1 cellular context compared by ENCODE assay signal in the genomic region with DNA sequence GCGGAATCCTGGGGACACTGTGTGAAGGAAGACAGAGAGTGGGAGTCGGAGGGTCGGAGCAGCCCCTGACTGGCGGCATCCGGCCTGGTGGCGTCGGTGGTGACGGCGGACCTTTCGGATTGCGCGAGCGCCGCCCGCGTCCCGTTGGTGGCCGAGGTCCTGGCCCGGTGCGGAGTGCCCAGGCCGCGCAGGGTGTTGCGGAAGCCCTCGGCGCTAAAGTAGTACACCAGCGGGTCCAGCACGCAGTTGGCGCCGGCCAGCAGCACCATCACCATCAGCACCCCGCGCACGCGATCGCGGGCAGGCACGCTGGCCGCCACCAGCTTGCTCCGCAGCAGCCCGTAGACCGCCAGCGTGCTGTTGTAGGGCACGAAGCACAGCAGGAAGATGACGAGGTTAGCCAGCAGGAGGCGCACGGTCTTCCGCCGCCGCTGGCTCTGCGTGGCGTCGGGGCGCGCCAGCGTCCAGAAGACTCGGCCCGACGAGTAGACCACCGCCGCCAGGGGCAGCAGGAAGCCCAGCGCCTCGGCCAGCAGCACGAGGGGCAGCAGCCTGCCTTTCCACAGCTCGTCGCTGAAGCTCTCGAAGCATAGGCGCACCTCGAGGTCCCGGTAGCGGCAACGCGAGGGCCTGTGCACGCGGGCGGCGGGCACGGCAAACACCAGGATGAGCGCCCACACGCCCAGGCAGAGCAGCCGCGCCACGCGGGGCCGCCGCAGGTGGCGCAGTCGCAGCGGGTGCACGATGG.
A peak's percentile ranks its signal among the peaks of the same experiment; 100 is the strongest.
TF ChIP-seq lines count a peak whose summit lies in the region.

No MANE protein-coding gene starts in this region.

TF ChIP-seq in GM12878, 131 proteins besides CTCF, POLR2A, EP300 and RAD21:
- TF ChIP-seq, protein P1, sequence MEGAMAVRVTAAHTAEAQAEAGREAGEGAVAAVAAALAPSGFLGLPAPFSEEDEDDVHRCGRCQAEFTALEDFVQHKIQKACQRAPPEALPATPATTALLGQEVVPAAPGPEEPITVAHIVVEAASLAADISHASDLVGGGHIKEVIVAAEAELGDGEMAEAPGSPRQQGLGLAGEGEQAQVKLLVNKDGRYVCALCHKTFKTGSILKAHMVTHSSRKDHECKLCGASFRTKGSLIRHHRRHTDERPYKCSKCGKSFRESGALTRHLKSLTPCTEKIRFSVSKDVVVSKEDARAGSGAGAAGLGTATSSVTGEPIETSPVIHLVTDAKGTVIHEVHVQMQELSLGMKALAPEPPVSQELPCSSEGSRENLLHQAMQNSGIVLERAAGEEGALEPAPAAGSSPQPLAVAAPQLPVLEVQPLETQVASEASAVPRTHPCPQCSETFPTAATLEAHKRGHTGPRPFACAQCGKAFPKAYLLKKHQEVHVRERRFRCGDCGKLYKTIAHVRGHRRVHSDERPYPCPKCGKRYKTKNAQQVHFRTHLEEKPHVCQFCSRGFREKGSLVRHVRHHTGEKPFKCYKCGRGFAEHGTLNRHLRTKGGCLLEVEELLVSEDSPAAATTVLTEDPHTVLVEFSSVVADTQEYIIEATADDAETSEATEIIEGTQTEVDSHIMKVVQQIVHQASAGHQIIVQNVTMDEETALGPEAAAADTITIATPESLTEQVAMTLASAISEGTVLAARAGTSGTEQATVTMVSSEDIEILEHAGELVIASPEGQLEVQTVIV (IDR thresholded peaks at IDR 0.05; ENCODE audit: borderline replicate concordance, partially characterized antibody): no peak
- TF ChIP-seq NR2C1 (IDR thresholded peaks at IDR 0.05): no peak
- TF ChIP-seq, protein P2, sequence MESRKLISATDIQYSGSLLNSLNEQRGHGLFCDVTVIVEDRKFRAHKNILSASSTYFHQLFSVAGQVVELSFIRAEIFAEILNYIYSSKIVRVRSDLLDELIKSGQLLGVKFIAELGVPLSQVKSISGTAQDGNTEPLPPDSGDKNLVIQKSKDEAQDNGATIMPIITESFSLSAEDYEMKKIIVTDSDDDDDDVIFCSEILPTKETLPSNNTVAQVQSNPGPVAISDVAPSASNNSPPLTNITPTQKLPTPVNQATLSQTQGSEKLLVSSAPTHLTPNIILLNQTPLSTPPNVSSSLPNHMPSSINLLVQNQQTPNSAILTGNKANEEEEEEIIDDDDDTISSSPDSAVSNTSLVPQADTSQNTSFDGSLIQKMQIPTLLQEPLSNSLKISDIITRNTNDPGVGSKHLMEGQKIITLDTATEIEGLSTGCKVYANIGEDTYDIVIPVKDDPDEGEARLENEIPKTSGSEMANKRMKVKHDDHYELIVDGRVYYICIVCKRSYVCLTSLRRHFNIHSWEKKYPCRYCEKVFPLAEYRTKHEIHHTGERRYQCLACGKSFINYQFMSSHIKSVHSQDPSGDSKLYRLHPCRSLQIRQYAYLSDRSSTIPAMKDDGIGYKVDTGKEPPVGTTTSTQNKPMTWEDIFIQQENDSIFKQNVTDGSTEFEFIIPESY (IDR thresholded peaks at IDR 0.05): peak; percentile 88; the same call in 1 of the 2 replicates
